10 cellular contexts compared by ENCODE assay signal in the genomic region with DNA sequence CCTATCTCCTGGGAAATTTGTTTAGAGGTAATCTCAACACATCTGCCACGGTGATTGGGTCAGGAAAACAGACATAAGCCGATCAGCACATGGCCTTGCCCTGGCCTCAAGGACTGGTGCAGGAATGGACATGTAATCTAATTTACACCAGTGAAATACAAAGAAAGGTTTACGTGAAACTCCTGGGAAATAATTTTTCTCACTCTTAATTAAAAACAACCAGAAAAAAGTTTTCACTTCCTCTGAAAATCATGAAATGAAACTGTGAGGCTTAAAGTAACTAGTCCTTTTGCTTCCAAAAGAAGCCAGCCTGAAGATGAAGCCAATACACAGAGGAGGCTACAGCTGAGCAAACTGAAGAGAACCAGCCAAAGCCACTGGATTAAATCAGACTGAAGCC.
A peak's percentile ranks its signal among the peaks of the same experiment; 100 is the strongest.
DNase-seq lines count a peak whose midpoint lies in the region; ATAC-seq, FAIRE-seq and TF ChIP-seq lines count a peak whose summit lies in the region.
"Had no signal": no experiment of that assay in that cellular context is flagged by ENCODE, and none has a peak within 500 bp of the region (broad histone marks: within the 10 kb centered on the region; RNA-seq: fewer than 3 reads in every experiment).

No MANE protein-coding gene starts in this region.

- no peaks in the 10 kb centered on the region for H3K36me3 ChIP-seq in suprapubic skin

- no peaks in the 10 kb centered on the region for H3K4me1 ChIP-seq in suprapubic skin
- H3K4me1 ChIP-seq: psoas muscle had no signal

- H3K9me3 ChIP-seq in suprapubic skin, result no peaks in the 10 kb centered on the region
- H3K9me3 ChIP-seq: psoas muscle had no signal

- H3K27ac ChIP-seq in suprapubic skin, result peak overlapping the region; percentile 62
- H3K27ac ChIP-seq: psoas muscle had no signal

- TF ChIP-seq CTCF in suprapubic skin (IDR thresholded peaks at IDR 0.05), result no peak

- no peak overlapping the region for H3K4me3 ChIP-seq in suprapubic skin
- H3K4me3 ChIP-seq: psoas muscle had no signal

- FAIRE-seq in GM19239 (lab: Jason Lieb, UNC), result peak; percentile 98
- FAIRE-seq: bronchial epithelial cell had no signal

- TF ChIP-seq POLR2A in suprapubic skin (IDR thresholded peaks at IDR 0.05), result no peak

- 41% methylated on average over 3 of the region's 3 CpGs for WGBS in suprapubic skin

- DNase-seq in GM19239 (ENCODE audit: insufficient read length, low spot score) (peak; percentile 18), MV-4-11 (lab: John Stamatoyannopoulos, UW) (peak; percentile 81), suprapubic skin (ENCODE audit: low spot score in 2 of 2) (no peak), anterior cingulate cortex (lab: John Stamatoyannopoulos, UW) (no peak), NCI-H748 (lab: John Stamatoyannopoulos, UW; ENCODE audit: unreplicated experiment) (no peak), kidney tubule cell (ENCODE audit: low spot score) (no peak)
- DNase-seq: activated CD4-positive, alpha-beta T cell treated with anti-CD3 and anti-CD28 coated beads, Interleukin-2, amount 10 ng/mL, durations not matched to agents 24 days and 14 days; psoas muscle had no signal

- H3K27me3 ChIP-seq in suprapubic skin, result no peaks in the 10 kb centered on the region

- TF ChIP-seq EP300 in suprapubic skin (IDR thresholded peaks at IDR 0.05), result no peak

- peak; percentile 97 for ATAC-seq in HG02798 (IDR thresholded peaks at IDR 0.05; ENCODE audit: poor library complexity, unreplicated experiment)

Comparison
In these comparisons a context has a peak if more than half of its experiments do, and no peak if none do; other contexts are left out.
1. DNase-seq: peak in GM19239 (single experiment) and MV-4-11 (single experiment); none in suprapubic skin (0 of 2), anterior cingulate cortex (0 of 58), NCI-H748 (single experiment) and kidney tubule cell (single experiment).